In the genomic region with DNA sequence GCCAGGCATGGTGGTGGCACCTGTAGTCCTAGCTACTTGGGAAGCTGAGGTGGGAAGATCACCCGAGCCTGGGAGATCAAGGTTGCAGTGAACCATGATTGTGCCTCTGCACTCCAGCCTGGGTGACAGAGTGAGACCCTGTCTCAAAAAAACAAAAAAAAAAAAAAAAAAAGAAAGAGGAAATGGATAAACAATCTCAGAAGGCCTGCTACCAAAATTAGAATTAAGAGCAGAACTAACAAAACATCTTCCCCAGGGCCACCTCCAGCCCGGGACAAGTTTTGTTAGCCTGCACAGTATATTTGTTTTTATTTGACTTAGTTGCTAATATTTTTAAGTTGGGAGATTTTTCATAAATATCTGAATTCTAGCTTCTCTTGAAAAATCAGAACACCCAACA, we compare ENCODE assay signal across 24 cellular contexts. TPM values are rescaled to one million over a fixed set of nuclear protein-coding genes. Genes with fewer than 3 reads are reported as not detected.
A peak's percentile ranks its signal among the peaks of the same experiment; 100 is the strongest.
DNase-seq lines count a peak whose midpoint lies in the region; ATAC-seq, FAIRE-seq and TF ChIP-seq lines count a peak whose summit lies in the region.
"Had no signal": no experiment of that assay in that cellular context is flagged by ENCODE, and none has a peak within 500 bp of the region (broad histone marks: within the 10 kb centered on the region; RNA-seq: fewer than 3 reads in every experiment).

No MANE protein-coding gene starts in this region.

- peak overlapping the region; percentile 41 for H3K4me2 ChIP-seq in SU-DHL-6 (ENCODE audit: low read depth, low read length, poor library complexity, severe bottlenecking)
- H3K4me2 ChIP-seq: A549 had no signal

- H3K9me3 ChIP-seq in SU-DHL-6 (ENCODE audit: insufficient read depth, low read length), result no peaks in the 10 kb centered on the region
- no peaks in the 10 kb centered on the region for H3K9me3 ChIP-seq in body of pancreas
- H3K9me3 ChIP-seq: A549, BE2C, Peyer's patch, SJCRH30 had no signal

- 0 out of 2 replicates have a peak overlapping the region, but pooled peaks have one; percentile 7 for H3K9ac ChIP-seq in SU-DHL-6 (ENCODE audit: low read length)

- TF ChIP-seq POLR2A in body of pancreas (IDR thresholded peaks at IDR 0.05), result no peak

- no peak for DNase-seq in GM06990 (ENCODE audit: extremely low read depth, insufficient read length)
- no peak for DNase-seq in GM19239 (ENCODE audit: insufficient read length, low spot score)
- DNase-seq in body of pancreas, result no peak
- DNase-seq in ureter (ENCODE audit: low spot score), result no peak
- DNase-seq in midbrain (lab: John Stamatoyannopoulos, UW), result no peak
- DNase-seq: BE2C; CD4-positive, alpha-beta T cell; COR-L47; DMS 273 treated with DMSO at 0.1 percent for 48 hours; DMS79 treated with DMSO at 0.1 percent for 48 hours; H7; KBM-7; NCI-H1105; NCI-H2029 treated with DMSO at 0.1 percent for 48 hours; NCI-H226; NCI-H510A treated with DMSO at 0.1 percent for 48 hours; NCI-H748 treated with DMSO at 0.1 percent for 48 hours; Peyer's patch; SJCRH30; T-helper 1 cell had no signal

- no peaks in the 10 kb centered on the region for H4K20me1 ChIP-seq in SU-DHL-6 (ENCODE audit: low read depth, low read length)

- H3K4me3 ChIP-seq in GM06990 (replicated peaks; ENCODE audit: low read depth, low read length) (peak overlapping the region; percentile 42), SU-DHL-6 (ENCODE audit: insufficient read depth, low read length, poor library complexity, severe bottlenecking) (no peak overlapping the region), body of pancreas (no peak overlapping the region)
- H3K4me3 ChIP-seq: A549, Peyer's patch, SJCRH30 had no signal

- TF ChIP-seq CTCF in GM06990 (IDR thresholded peaks at IDR 0.05; ENCODE audit: insufficient read depth, low read length, poor library complexity, severe bottlenecking) (no peak), SU-DHL-6 (IDR thresholded peaks at IDR 0.05; ENCODE audit: insufficient read depth, low read length, poor library complexity, severe bottlenecking) (no peak), body of pancreas (IDR thresholded peaks at IDR 0.05) (no peak)

- peak; percentile 40 for FAIRE-seq in GM19239 (lab: Jason Lieb, UNC)
- FAIRE-seq: A549 had no signal

- H3K4me1 ChIP-seq in body of pancreas, result no peaks in the 10 kb centered on the region
- H3K4me1 ChIP-seq: A549, BE2C, SJCRH30 had no signal

- peaks cover 42% of the 10 kb centered on the region for H3K79me2 ChIP-seq in SU-DHL-6 (ENCODE audit: insufficient read depth, low read length)

- intact Hi-C loops in body of pancreas (cut with DNase I), result no loop called here

- peak overlapping the region; percentile 90 for H3K27ac Mint-ChIP-seq in stimulated activated memory B cell treated with anti-CD40 and anti-IgM and Interleukin-4, amounts not matched to agents 10 μg/mL and 1 μg/mL and 100 μg/mL, for 72 hours
- H3K27ac Mint-ChIP-seq: CD4-positive, alpha-beta T cell had no signal

- no peak for ATAC-seq in stimulated activated memory B cell treated with anti-CD40 and anti-IgM and Interleukin-4, amounts not matched to agents 10 μg/mL and 1 μg/mL and 100 μg/mL, for 72 hours
- ATAC-seq in GM18858 (IDR thresholded peaks at IDR 0.05; ENCODE audit: unreplicated experiment) (no peak), body of pancreas (no peak)

- H3K9me2 ChIP-seq in SU-DHL-6 (replicated peaks; ENCODE audit: insufficient read depth, low read length), result no peaks in the 10 kb centered on the region

- WGBS in body of pancreas, 2 donors, result 50 to 55% methylated on average over 2 of the region's 2 CpGs

- no peaks in the 10 kb centered on the region for H3K27me3 ChIP-seq in GM06990 (replicated peaks; ENCODE audit: control insufficient read depth, insufficient read depth, low read length)
- H3K27me3 ChIP-seq in SU-DHL-6 (ENCODE audit: low read length), result no peaks in the 10 kb centered on the region
- H3K27me3 ChIP-seq in body of pancreas, result peaks cover 0 to 6% of the 10 kb centered on the region in 2 donors
- H3K27me3 ChIP-seq: BE2C, Peyer's patch, SJCRH30 had no signal

- H3K4me3 Mint-ChIP-seq in stimulated activated memory B cell treated with anti-CD40 and anti-IgM and Interleukin-4, amounts not matched to agents 10 μg/mL and 1 μg/mL and 100 μg/mL, for 72 hours, result peak overlapping the region; percentile 69
- H3K4me3 Mint-ChIP-seq: CD4-positive, alpha-beta T cell had no signal

- H3K9me3 Mint-ChIP-seq in stimulated activated memory B cell treated with anti-CD40 and anti-IgM and Interleukin-4, amounts not matched to agents 10 μg/mL and 1 μg/mL and 100 μg/mL, for 72 hours, result no peaks in the 10 kb centered on the region
- H3K9me3 Mint-ChIP-seq: CD4-positive, alpha-beta T cell had no signal

- no peak overlapping the region for H2AFZ ChIP-seq in SU-DHL-6 (ENCODE audit: low read depth, low read length, severe bottlenecking)

- H3K36me3 ChIP-seq in GM06990 (ENCODE audit: control insufficient read depth, insufficient read depth, low read length), result peaks cover 32% of the 10 kb centered on the region
- peaks cover 20% of the 10 kb centered on the region; the same call in 1 of the 2 replicates for H3K36me3 ChIP-seq in SU-DHL-6 (ENCODE audit: low read length)
- H3K36me3 ChIP-seq in body of pancreas (replicated peaks in 1 of 2; ENCODE audit: insufficient read depth in 1 of 2, low read depth in 2 of 2), result no peaks in the 10 kb centered on the region
- H3K36me3 ChIP-seq: Peyer's patch, SJCRH30 had no signal

- peaks cover 48% of the 10 kb centered on the region for H3F3A ChIP-seq in SU-DHL-6 (ENCODE audit: insufficient read depth)

- peaks cover 66% of the 10 kb centered on the region for H3K36me3 Mint-ChIP-seq in stimulated activated memory B cell treated with anti-CD40 and anti-IgM and Interleukin-4, amounts not matched to agents 10 μg/mL and 1 μg/mL and 100 μg/mL, for 72 hours

- no peaks in the 10 kb centered on the region for H3K27me3 Mint-ChIP-seq in stimulated activated memory B cell treated with anti-CD40 and anti-IgM and Interleukin-4, amounts not matched to agents 10 μg/mL and 1 μg/mL and 100 μg/mL, for 72 hours

- H3K27ac ChIP-seq in SU-DHL-6 (ENCODE audit: low read depth, low read length) (peak overlapping the region; percentile 92), body of pancreas (no peak overlapping the region)
- H3K27ac ChIP-seq: A549, SJCRH30 had no signal

- peaks cover 83% of the 10 kb centered on the region for H3K4me1 Mint-ChIP-seq in stimulated activated memory B cell treated with anti-CD40 and anti-IgM and Interleukin-4, amounts not matched to agents 10 μg/mL and 1 μg/mL and 100 μg/mL, for 72 hours

RNA-seq across cellular contexts. Expression of gene PAX5, which starts 23.1 kb away (rescaled TPM):
- total RNA-seq in body of pancreas, result under 1 TPM in 1 of 2 donors, not detected in 1; 0.52 TPM
- total RNA-seq in ureter, result not detected
